ENCODE assay signal across 10 cellular contexts in genomic region chr10:15013530-15013929, GRCh38. TPM values are rescaled to one million over a fixed set of nuclear protein-coding genes. Genes with fewer than 3 reads are reported as not detected.
DNase-seq lines count a peak whose midpoint lies in the region; ATAC-seq, FAIRE-seq and TF ChIP-seq lines count a peak whose summit lies in the region.
"Not testable (repeated sequence)": the region's sequence is repeated elsewhere in the genome, so short reads cannot be mapped to it uniquely, and the experiment has no call there.
"Had no signal": no experiment of that assay in that cellular context is flagged by ENCODE, and none has a peak within 500 bp of the region (broad histone marks: within the 10 kb centered on the region; RNA-seq: fewer than 3 reads in every experiment).

No MANE protein-coding gene starts in this region.

- POLR2A ChIA-PET in RWPE1 (lab: Yijun Ruan, JAX; ENCODE audit: low non-redundant PET) = interaction anchor here (0.6 to 1.4 kb wide), 3 partner anchors 54 to 85 kb away, joined by 3 to 6 read pairs (median 5); partner anchors contain the start of gene MEIG1

- peaks cover 12% of the 10 kb centered on the region for H3K4me1 ChIP-seq in keratinocyte (ENCODE audit: control insufficient read depth, extremely low read depth, insufficient read depth, low read length)

- H3K36me3 Mint-ChIP-seq in stimulated activated effector memory CD8-positive, alpha-beta T cell treated with anti-CD3 and anti-CD28 coated beads, Interleukin-12 subunit alpha, Interleukin-12 subunit beta, amount 100 ng/mL, for 72 hours = not testable (repeated sequence)

- peak overlapping the region; percentile 27 for H3K4me2 ChIP-seq in keratinocyte (ENCODE audit: control insufficient read depth, extremely low read depth, insufficient read depth, low read depth, low read length)

- H3K9me1 ChIP-seq in keratinocyte (ENCODE audit: control insufficient read depth, extremely low read depth, insufficient read depth, low read length) = not testable (repeated sequence)

- H3K4me3 ChIP-seq in bronchial epithelial cell (ENCODE audit: low read depth, low read length); keratinocyte (ENCODE audit: control insufficient read depth in 2 of 3, extremely low read depth in 1 of 3, insufficient read depth in 2 of 3, low read depth in 1 of 3, low read length in 3 of 3): not testable (repeated sequence)

- peak; percentile 1 for DNase-seq in COLO668 (lab: John Stamatoyannopoulos, UW; ENCODE audit: unreplicated experiment)
- peak; percentile 49 for DNase-seq in HPDE6-E6E7 (ENCODE audit: extremely low spot score)
- peak; percentile 8 for DNase-seq in NCI-H2196 (lab: John Stamatoyannopoulos, UW; ENCODE audit: unreplicated experiment)
- DNase-seq in RWPE1 (ENCODE audit: low spot score) = peak; percentile 78
- peak; percentile 97 for DNase-seq in bronchial epithelial cell (ENCODE audit: low read depth)
- DNase-seq in keratinocyte (ENCODE audit: low read depth, low spot score) = peak; percentile 63
- peak; percentile 57 for DNase-seq in mucosa of gallbladder (ENCODE audit: low spot score)
- not testable (repeated sequence) for DNase-seq in stimulated activated effector memory CD8-positive, alpha-beta T cell treated with anti-CD3 and anti-CD28 coated beads, Interleukin-12 subunit alpha, Interleukin-12 subunit beta, amount 100 ng/mL, for 72 hours (ENCODE audit: low spot score in 2 of 2)

- H3K9ac ChIP-seq in keratinocyte (ENCODE audit: control insufficient read depth, extremely low read depth, insufficient read depth, low read length) = not testable (repeated sequence)

- FAIRE-seq in bronchial epithelial cell (lab: Jason Lieb, UNC) (peak; percentile 91), keratinocyte (lab: Jason Lieb, UNC) (peak; percentile 67)

- not testable (repeated sequence) for H3K27me3 ChIP-seq in bronchial epithelial cell (ENCODE audit: control insufficient read depth, insufficient read depth, low read length); keratinocyte (ENCODE audit: control insufficient read depth, extremely low read depth, insufficient read depth, low read length)

- ATAC-seq in stimulated activated effector memory CD8-positive, alpha-beta T cell treated with anti-CD3 and anti-CD28 coated beads, Interleukin-12 subunit alpha, Interleukin-12 subunit beta, amount 100 ng/mL, for 72 hours = not testable (repeated sequence)

- not testable (repeated sequence) for H3K36me3 ChIP-seq in bronchial epithelial cell (ENCODE audit: control insufficient read depth, insufficient read depth, low read length); keratinocyte (ENCODE audit: control insufficient read depth in 2 of 2, extremely low read depth in 1 of 2, insufficient read depth in 2 of 2, low read length in 2 of 2)

- not testable (repeated sequence) for H4K20me1 ChIP-seq in keratinocyte (ENCODE audit: control insufficient read depth, extremely low read depth, insufficient read depth, low read length)

- H3K27ac ChIP-seq in RWPE1; keratinocyte (ENCODE audit: control insufficient read depth, insufficient read depth, low read length): not testable (repeated sequence)

- not testable (repeated sequence) for H3K4me1 Mint-ChIP-seq in stimulated activated effector memory CD8-positive, alpha-beta T cell treated with anti-CD3 and anti-CD28 coated beads, Interleukin-12 subunit alpha, Interleukin-12 subunit beta, amount 100 ng/mL, for 72 hours

- not testable (repeated sequence) for TF ChIP-seq CTCF in RWPE1 (conservative IDR thresholded peaks at IDR 0.05; ENCODE audit: low read depth); bronchial epithelial cell (IDR thresholded peaks at IDR 0.05; ENCODE audit: insufficient read depth, low read length, severe bottlenecking)
- TF ChIP-seq CTCF in keratinocyte (optimal IDR thresholded peaks at IDR 0.05 in 1 of 3, IDR thresholded peaks at IDR 0.05 in 1 of 3, conservative IDR thresholded peaks at IDR 0.05 in 1 of 3; ENCODE audit: extremely low read depth in 1 of 3, insufficient read depth in 2 of 3, low read length in 3 of 3) = peak in 1 of 3 experiments; percentile 38

- CTCF ChIA-PET in RWPE1 (lab: Yijun Ruan, JAX) = not testable (repeated sequence)

- H3K79me2 ChIP-seq in keratinocyte (ENCODE audit: control insufficient read depth, insufficient read depth, low read length) = not testable (repeated sequence)

- H3K9me3 Mint-ChIP-seq in stimulated activated effector memory CD8-positive, alpha-beta T cell treated with anti-CD3 and anti-CD28 coated beads, Interleukin-12 subunit alpha, Interleukin-12 subunit beta, amount 100 ng/mL, for 72 hours = not testable (repeated sequence)

- not testable (repeated sequence) for H2AFZ ChIP-seq in keratinocyte (ENCODE audit: control insufficient read depth, low read length)

- H3K27ac Mint-ChIP-seq in stimulated activated effector memory CD8-positive, alpha-beta T cell treated with anti-CD3 and anti-CD28 coated beads, Interleukin-12 subunit alpha, Interleukin-12 subunit beta, amount 100 ng/mL, for 72 hours = peak overlapping the region; percentile 34

- dilution Hi-C loops in keratinocyte (cut with MboI; ENCODE audit: extremely low pct_ligation_motif_present, low sequenced_read_pairs) = not testable (repeated sequence)

- H3K4me3 Mint-ChIP-seq in stimulated activated effector memory CD8-positive, alpha-beta T cell treated with anti-CD3 and anti-CD28 coated beads, Interleukin-12 subunit alpha, Interleukin-12 subunit beta, amount 100 ng/mL, for 72 hours = not testable (repeated sequence)

- H3K9me3 ChIP-seq in keratinocyte (ENCODE audit: control insufficient read depth, low read depth, low read length) = not testable (repeated sequence)

RNA-seq across cellular contexts. Expression of gene OLAH, which starts 30.2 kb away (rescaled TPM):
- total RNA-seq in bronchial epithelial cell = 16.3 and 26.0 TPM in 2 replicates
- polyA plus RNA-seq in keratinocyte = 0.31 to 0.54 TPM (median 0.40 TPM) in 3 replicates
- polyA plus RNA-seq in keratinocyte (2011; ENCODE audit: low read depth) = not detected
- 0.21 and 0.22 TPM in 2 replicates for polyA plus RNA-seq in keratinocyte (2011; cell fraction: cytosol; rRNA removed)
- polyA plus RNA-seq in keratinocyte (2011; cell fraction: nucleus; rRNA removed) = 0.24 and 0.57 TPM in 2 replicates
- polyA plus RNA-seq in keratinocyte (2012; ENCODE audit: low replicate concordance) = 0.28 and 0.55 TPM in 2 replicates
- 0.16 to 0.33 TPM in 2 of 3 replicates, not detected in the other for polyA minus RNA-seq in keratinocyte
- polyA minus RNA-seq in keratinocyte (2011; cell fraction: cytosol; rRNA and poly(A)+ RNA removed) = not detected
- not detected in 2 replicates for polyA minus RNA-seq in keratinocyte (2011; cell fraction: nucleus; rRNA and poly(A)+ RNA removed)
- not detected for total RNA-seq in mucosa of gallbladder
- total RNA-seq: H7 had no signal

RNA-seq across cellular contexts. Expression of gene MEIG1, which starts 54.3 kb away (rescaled TPM):
- not detected in 2 replicates for total RNA-seq in bronchial epithelial cell
- 0.32 to 0.33 TPM in 2 of 3 replicates, not detected in the other for polyA plus RNA-seq in keratinocyte
- 1.1 TPM for polyA plus RNA-seq in keratinocyte (2011; ENCODE audit: low read depth)
- polyA plus RNA-seq in keratinocyte (2011; cell fraction: cytosol; rRNA removed) = 0.34 TPM in 1 of 2 replicates, not detected in the other
- 0.80 TPM in 1 of 2 replicates, not detected in the other for polyA plus RNA-seq in keratinocyte (2011; cell fraction: nucleus; rRNA removed)
- polyA plus RNA-seq in keratinocyte (2012; ENCODE audit: low replicate concordance) = not detected in 2 replicates
- not detected in 3 replicates for polyA minus RNA-seq in keratinocyte
- not detected for polyA minus RNA-seq in keratinocyte (2011; cell fraction: cytosol; rRNA and poly(A)+ RNA removed)
- not detected in 2 replicates for polyA minus RNA-seq in keratinocyte (2011; cell fraction: nucleus; rRNA and poly(A)+ RNA removed)
- not detected for total RNA-seq in mucosa of gallbladder
- total RNA-seq: H7, SJSA1 had no signal

RNA-seq across cellular contexts. Expression of gene DCLRE1C, which starts 59.6 kb away (rescaled TPM):
- total RNA-seq in bronchial epithelial cell (9.0 and 10.2 TPM in 2 replicates), mucosa of gallbladder (12.0 TPM)
- 4.1 to 9.1 TPM (median 4.6 TPM) in 3 replicates for polyA plus RNA-seq in keratinocyte
- 7.8 TPM for polyA plus RNA-seq in keratinocyte (2011; ENCODE audit: low read depth)
- polyA plus RNA-seq in keratinocyte (2011; cell fraction: cytosol; rRNA removed) = 2.6 and 3.9 TPM in 2 replicates
- 7.1 and 7.8 TPM in 2 replicates for polyA plus RNA-seq in keratinocyte (2011; cell fraction: nucleus; rRNA removed)
- 3.7 and 4.1 TPM in 2 replicates for polyA plus RNA-seq in keratinocyte (2012; ENCODE audit: low replicate concordance)
- polyA minus RNA-seq in keratinocyte = 1.7 to 6.1 TPM (median 2.4 TPM) in 3 replicates
- polyA minus RNA-seq in keratinocyte (2011; cell fraction: cytosol; rRNA and poly(A)+ RNA removed) = 1.9 TPM
- 3.5 and 8.3 TPM in 2 replicates for polyA minus RNA-seq in keratinocyte (2011; cell fraction: nucleus; rRNA and poly(A)+ RNA removed)

Comparison
In these comparisons a context has a peak if more than half of its experiments do, and no peak if none do; other contexts are left out.
1. RNA of gene OLAH, which starts 30.2 kb away (total RNA-seq): 16.3 to 26.0 TPM in bronchial epithelial cell; not detected in mucosa of gallbladder (single experiment); every median in the first group is over 10 times any median in the second.